ENCODE assay signal across 8 cellular contexts in genomic region chr6:11277275-11278206, GRCh38. TPM values are rescaled to one million over a fixed set of nuclear protein-coding genes. Genes with fewer than 3 reads are reported as not detected.
DNase-seq lines count a peak whose midpoint lies in the region; ATAC-seq and TF ChIP-seq lines count a peak whose summit lies in the region.

No MANE protein-coding gene starts in this region.

- POLR2A ChIA-PET in A673 (lab: Charles Lee; ENCODE audit: low non-redundant PET): no interaction called here

- no peak overlapping the region for H3K4me2 ChIP-seq in hepatocyte

- peaks cover 21 to 47% of the 10 kb centered on the region in 2 donors for H3K36me3 Mint-ChIP-seq in stimulated activated naive B cell treated with anti-CD40 and anti-IgM and Interleukin-4, amounts not matched to agents 10 μg/mL and 1 μg/mL and 100 μg/mL, for 72 hours

- no peaks in the 10 kb centered on the region for H3K9me3 Mint-ChIP-seq in stimulated activated naive B cell treated with anti-CD40 and anti-IgM and Interleukin-4, amounts not matched to agents 10 μg/mL and 1 μg/mL and 100 μg/mL, for 72 hours

- CTCF ChIA-PET in A673 (lab: Charles Lee): no interaction called here

- ATAC-seq in GM18505 (IDR thresholded peaks at IDR 0.05; ENCODE audit: unreplicated experiment): peak; percentile 45
- peak; percentile 52 for ATAC-seq in HG02763 (IDR thresholded peaks at IDR 0.05; ENCODE audit: unreplicated experiment)
- ATAC-seq in stimulated activated naive B cell treated with anti-CD40 and anti-IgM and Interleukin-4, amounts not matched to agents 10 μg/mL and 1 μg/mL and 100 μg/mL, for 72 hours (replicated peaks): peak; percentile 59 to 76

- no peak overlapping the region for H3K4me3 ChIP-seq in A673 (ENCODE audit: low read depth, low read length, poor library complexity, severe bottlenecking)
- no peak overlapping the region for H3K4me3 ChIP-seq in hepatocyte

- H4K20me1 ChIP-seq in hepatocyte (ENCODE audit: insufficient read depth, poor library complexity, severe bottlenecking): no peaks in the 10 kb centered on the region

- peak; percentile 35 for TF ChIP-seq POLR2A in GM18505 (IDR thresholded peaks at IDR 0.05; ENCODE audit: borderline replicate concordance, extremely low read depth, insufficient read depth, insufficient read length)

- H3K27me3 Mint-ChIP-seq in stimulated activated naive B cell treated with anti-CD40 and anti-IgM and Interleukin-4, amounts not matched to agents 10 μg/mL and 1 μg/mL and 100 μg/mL, for 72 hours: no peaks in the 10 kb centered on the region

- H3K27ac Mint-ChIP-seq in stimulated activated naive B cell treated with anti-CD40 and anti-IgM and Interleukin-4, amounts not matched to agents 10 μg/mL and 1 μg/mL and 100 μg/mL, for 72 hours: peak overlapping the region; percentile 93

- H3K4me3 Mint-ChIP-seq in stimulated activated naive B cell treated with anti-CD40 and anti-IgM and Interleukin-4, amounts not matched to agents 10 μg/mL and 1 μg/mL and 100 μg/mL, for 72 hours: peak overlapping the region; percentile 35 to 55

- no peaks in the 10 kb centered on the region for H3K79me2 ChIP-seq in hepatocyte

- TF ChIP-seq CTCF in A673 (conservative IDR thresholded peaks at IDR 0.05; ENCODE audit: low read depth, low read length) (no peak), hepatocyte (IDR thresholded peaks at IDR 0.05; ENCODE audit: poor library complexity) (no peak)

- H3K36me3 ChIP-seq in A673 (ENCODE audit: insufficient read depth, low read length, poor library complexity, severe bottlenecking) (no peaks in the 10 kb centered on the region), hepatocyte (replicated peaks; ENCODE audit: insufficient read depth, low read depth) (no peaks in the 10 kb centered on the region)

- no peak overlapping the region for H2AFZ ChIP-seq in hepatocyte

- peaks cover 40 to 45% of the 10 kb centered on the region in 2 donors for H3K4me1 Mint-ChIP-seq in stimulated activated naive B cell treated with anti-CD40 and anti-IgM and Interleukin-4, amounts not matched to agents 10 μg/mL and 1 μg/mL and 100 μg/mL, for 72 hours

- no TSS peak for BruUV-seq in A673 (replicated peaks; lab: Mats Ljungman, UMichigan)

- peaks cover 11% of the 10 kb centered on the region for H3K4me1 ChIP-seq in A673 (ENCODE audit: insufficient read depth, low read length, poor library complexity, severe bottlenecking)
- H3K4me1 ChIP-seq in hepatocyte (ENCODE audit: insufficient read depth): peaks cover 33% of the 10 kb centered on the region

- peak; percentile 61 for DNase-seq in A673 (ENCODE audit: low spot score)
- peak; percentile 4 for DNase-seq in T-helper 22 cell (ENCODE audit: low read depth)
- peak; percentile 40 for DNase-seq in hepatocyte (ENCODE audit: low spot score)
- DNase-seq in stimulated activated naive B cell treated with anti-CD40 and anti-IgM and Interleukin-4, amounts not matched to agents 10 μg/mL and 1 μg/mL and 100 μg/mL, for 72 hours: peak; percentile 40
- DNase-seq in COLO668 (lab: John Stamatoyannopoulos, UW; ENCODE audit: unreplicated experiment): no peak
- DNase-seq in ureter (ENCODE audit: low spot score): no peak

- 69% methylated on average over 14 of the region's 14 CpGs for WGBS in hepatocyte (ENCODE audit: low lambda C conversion rate, missing lambda C conversion rate)

- H3K27me3 ChIP-seq in A673 (replicated peaks; ENCODE audit: insufficient read depth, low read depth, low read length, poor library complexity) (no peaks in the 10 kb centered on the region), hepatocyte (no peaks in the 10 kb centered on the region)

- no peaks in the 10 kb centered on the region for H3K9me2 ChIP-seq in hepatocyte (replicated peaks; ENCODE audit: insufficient read depth)

- no peaks in the 10 kb centered on the region for H3K9me3 ChIP-seq in A673 (ENCODE audit: low read depth, low read length, poor library complexity, severe bottlenecking)
- no peaks in the 10 kb centered on the region for H3K9me3 ChIP-seq in hepatocyte (ENCODE audit: low read depth)

- no peak overlapping the region for H3K27ac ChIP-seq in A673 (ENCODE audit: low read depth, low read length, poor library complexity, severe bottlenecking)
- H3K27ac ChIP-seq in hepatocyte: peak overlapping the region; percentile 72

- intact Hi-C loops in A673 (cut with micrococcal nuclease; ENCODE audit: unreplicated experiment): no loop called here

RNA-seq across cellular contexts. Expression of gene NEDD9, which starts 45.1 kb away (rescaled TPM):
- total RNA-seq in A673 (2021): 5.6 and 6.6 TPM in 2 replicates
- 55.1 and 57.3 TPM in 2 replicates for total RNA-seq in hepatocyte
- 59.3 and 67.1 TPM in 2 replicates for polyA plus RNA-seq in hepatocyte
- 65.8 TPM for total RNA-seq in ureter

Comparison
In these comparisons a context has a peak if more than half of its experiments do, and no peak if none do; other contexts are left out.
1. DNase-seq: peak in A673 (single experiment), T-helper 22 cell (single experiment), hepatocyte (single experiment) and stimulated activated naive B cell treated with anti-CD40 and anti-IgM and Interleukin-4, amounts not matched to agents 10 μg/mL and 1 μg/mL and 100 μg/mL, for 72 hours (single experiment); none in COLO668 (single experiment) and ureter (single experiment).
2. Peak in every context shown above with its lines, with median percentiles within 50 percentile points of each other: ATAC-seq.